In the genomic region with DNA sequence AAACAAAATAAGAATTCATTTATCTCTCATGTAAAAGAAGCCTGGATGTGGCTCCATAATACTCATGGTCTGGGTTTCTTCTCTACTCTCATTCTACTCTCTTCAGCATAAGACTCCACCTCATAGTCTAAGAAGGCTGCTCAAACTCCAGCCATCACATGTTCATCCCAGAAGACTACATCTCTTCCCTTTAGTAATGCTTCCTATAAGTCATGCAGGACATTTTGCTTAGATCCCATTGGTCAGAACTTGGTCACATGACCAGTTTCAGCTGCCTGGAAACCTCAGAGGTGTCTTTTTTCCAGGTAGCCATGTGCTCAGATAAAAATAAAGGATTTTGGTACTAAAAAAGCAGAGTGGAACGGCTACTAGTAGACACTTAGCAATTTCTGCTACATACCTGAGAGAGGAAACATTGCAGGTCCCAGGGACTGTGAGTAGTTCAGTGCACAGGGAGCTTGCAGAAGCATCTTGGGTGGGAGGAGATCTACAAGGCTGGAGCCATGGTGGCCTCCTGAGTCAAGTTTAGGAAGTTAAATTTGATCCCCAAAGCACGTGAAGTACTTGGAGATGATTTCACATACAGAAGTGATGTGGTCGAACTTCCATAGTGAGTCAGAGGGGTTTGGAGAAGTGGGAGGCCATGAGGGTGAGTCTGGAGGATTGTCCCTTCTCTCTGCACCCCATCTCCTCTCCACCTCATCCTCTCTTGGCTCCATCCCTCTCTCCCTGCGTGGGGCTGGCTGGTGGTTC, we compare ENCODE assay signal across 17 cellular contexts.
DNase-seq lines count a peak whose midpoint lies in the region; ATAC-seq and TF ChIP-seq lines count a peak whose summit lies in the region.
"Had no signal": no experiment of that assay in that cellular context is flagged by ENCODE, and none has a peak within 500 bp of the region (broad histone marks: within the 10 kb centered on the region; RNA-seq: fewer than 3 reads in every experiment).

No MANE protein-coding gene starts in this region.

- peaks cover 65% of the 10 kb centered on the region for H3K36me3 Mint-ChIP-seq in CD4-positive, alpha-beta T cell (ENCODE audit: low read depth)

- no peaks in the 10 kb centered on the region for H4K20me1 ChIP-seq in OCI-LY1 (ENCODE audit: insufficient read depth, low read length)

- H3K9me2 ChIP-seq in OCI-LY1 (ENCODE audit: low read depth, low read length), result no peaks in the 10 kb centered on the region

- no peaks in the 10 kb centered on the region for H3F3A ChIP-seq in OCI-LY1 (ENCODE audit: insufficient read depth, low read length)

- no peaks in the 10 kb centered on the region for H3K79me2 ChIP-seq in OCI-LY1 (ENCODE audit: insufficient read depth, low read length)

- H3K27ac Mint-ChIP-seq in CD4-positive, alpha-beta T cell, result no peak overlapping the region
- H3K27ac Mint-ChIP-seq: activated CD4-positive, alpha-beta T cell treated with anti-CD3 and anti-CD28 coated beads, Interleukin-2, amount 10 ng/mL, durations not matched to agents 24 days and 14 days; activated T-cell treated with anti-CD3 and anti-CD28 coated beads, Interleukin-2, amount 50 U/mL, for 24 hours had no signal

- POLR2A ChIA-PET in CD4-positive, alpha-beta T cell (lab: Charles Lee), result no interaction called here

- no peaks in the 10 kb centered on the region for H3K9me3 Mint-ChIP-seq in CD4-positive, alpha-beta T cell
- H3K9me3 Mint-ChIP-seq: activated CD4-positive, alpha-beta T cell treated with anti-CD3 and anti-CD28 coated beads, Interleukin-2, amount 10 ng/mL, durations not matched to agents 24 days and 14 days; activated T-cell treated with anti-CD3 and anti-CD28 coated beads, Interleukin-2, amount 50 U/mL, for 24 hours had no signal

- no peaks in the 10 kb centered on the region for H3K4me1 Mint-ChIP-seq in CD4-positive, alpha-beta T cell (ENCODE audit: low read depth)
- H3K4me1 Mint-ChIP-seq: activated CD4-positive, alpha-beta T cell treated with anti-CD3 and anti-CD28 coated beads, Interleukin-2, amount 10 ng/mL, durations not matched to agents 24 days and 14 days had no signal

- no peak for ATAC-seq in HG02970 (IDR thresholded peaks at IDR 0.05; ENCODE audit: low FRiP score, unreplicated experiment)
- ATAC-seq in CD4-positive, alpha-beta T cell (ENCODE audit: poor library complexity), result no peak
- ATAC-seq: heart right ventricle, left cardiac atrium, mucosa of descending colon had no signal

- peaks cover 83% of the 10 kb centered on the region for H3K36me3 ChIP-seq in OCI-LY1 (ENCODE audit: insufficient read depth, low read length)
- H3K36me3 ChIP-seq: ovary had no signal

- H3K27me3 ChIP-seq in OCI-LY1 (ENCODE audit: insufficient read depth, low read length), result no peaks in the 10 kb centered on the region
- H3K27me3 ChIP-seq in CD4-positive, alpha-beta T cell (ENCODE audit: control insufficient read depth, insufficient read depth, low read length), result no peaks in the 10 kb centered on the region
- H3K27me3 ChIP-seq: heart right ventricle, ovary had no signal

- no peak for TF ChIP-seq CTCF in OCI-LY1 (IDR thresholded peaks at IDR 0.05; ENCODE audit: low read length)
- TF ChIP-seq CTCF in CD4-positive, alpha-beta T cell (IDR thresholded peaks at IDR 0.05), result no peak

- H3K4me1 ChIP-seq in OCI-LY1 (ENCODE audit: insufficient read depth, low read length, severe bottlenecking), result peaks cover 31% of the 10 kb centered on the region

- H3K4me3 ChIP-seq in OCI-LY1 (ENCODE audit: low read depth, low read length, poor library complexity, severe bottlenecking), result no peak overlapping the region
- H3K4me3 ChIP-seq: heart right ventricle, mucosa of descending colon, ovary had no signal

- H2AFZ ChIP-seq in OCI-LY1 (ENCODE audit: low read length), result no peak overlapping the region

- no peaks in the 10 kb centered on the region for H3K27me3 Mint-ChIP-seq in CD4-positive, alpha-beta T cell
- H3K27me3 Mint-ChIP-seq: activated CD4-positive, alpha-beta T cell treated with anti-CD3 and anti-CD28 coated beads, Interleukin-2, amount 10 ng/mL, durations not matched to agents 24 days and 14 days; activated T-cell treated with anti-CD3 and anti-CD28 coated beads, Interleukin-2, amount 50 U/mL, for 24 hours had no signal

- peak; percentile 26 for DNase-seq in AG08396 (ENCODE audit: low spot score)
- peak; percentile 71 for DNase-seq in HCEC 1CT
- peak; percentile 6 for DNase-seq in fibroblast of gingiva (ENCODE audit: low read depth)
- DNase-seq in DMS53 treated with DMSO at 0.1 percent for 48 hours (lab: John Stamatoyannopoulos, UW; ENCODE audit: unreplicated experiment), result no peak
- no peak for DNase-seq in CD4-positive, alpha-beta T cell
- no peak for DNase-seq in SW480 (ENCODE audit: low spot score)
- DNase-seq: activated CD4-positive, alpha-beta T cell treated with anti-CD3 and anti-CD28 coated beads, Interleukin-2, amount 10 ng/mL, durations not matched to agents 24 days and 14 days; activated T-cell treated with anti-CD3 and anti-CD28 coated beads, Interleukin-2, amount 50 U/mL, for 24 hours; DMS79 treated with DMSO at 0.1 percent for 48 hours; heart right ventricle; left cardiac atrium; mucosa of descending colon; NCI-H1436 treated with DMSO at 0.1 percent for 48 hours; NCI-H510A treated with DMSO at 0.1 percent for 48 hours had no signal

- no peak overlapping the region for H3K4me3 Mint-ChIP-seq in CD4-positive, alpha-beta T cell
- H3K4me3 Mint-ChIP-seq: activated CD4-positive, alpha-beta T cell treated with anti-CD3 and anti-CD28 coated beads, Interleukin-2, amount 10 ng/mL, durations not matched to agents 24 days and 14 days; activated T-cell treated with anti-CD3 and anti-CD28 coated beads, Interleukin-2, amount 50 U/mL, for 24 hours had no signal

- CTCF ChIA-PET in CD4-positive, alpha-beta T cell (lab: Charles Lee), result no interaction called here

- peak overlapping the region; percentile 75 for H3K27ac ChIP-seq in OCI-LY1 (ENCODE audit: low read depth, low read length, poor library complexity, severe bottlenecking)
- no peak overlapping the region for H3K27ac ChIP-seq in CD4-positive, alpha-beta T cell (ENCODE audit: low read depth, low read length)
- H3K27ac ChIP-seq: heart right ventricle, ovary had no signal

- no peaks in the 10 kb centered on the region for H3K9me3 ChIP-seq in OCI-LY1 (ENCODE audit: low read length)
- H3K9me3 ChIP-seq in CD4-positive, alpha-beta T cell (ENCODE audit: control insufficient read depth, low read length), result no peaks in the 10 kb centered on the region
- H3K9me3 ChIP-seq: heart right ventricle, mucosa of descending colon, ovary had no signal

- H3K4me2 ChIP-seq in OCI-LY1 (ENCODE audit: low read length), result no peak overlapping the region

- H3K9ac ChIP-seq in OCI-LY1 (ENCODE audit: low read length), result no peak overlapping the region; the same call in 1 of the 2 replicates

- intact Hi-C loops in CD4-positive, alpha-beta T cell (cut with DNase I, micrococcal nuclease), result no loop called here

Comparison
In these comparisons a context has a peak if more than half of its experiments do, and no peak if none do; other contexts are left out.
1. DNase-seq: peak in AG08396 (single experiment), HCEC 1CT (single experiment) and fibroblast of gingiva (single experiment); none in DMS53 treated with DMSO at 0.1 percent for 48 hours (single experiment), CD4-positive, alpha-beta T cell (0 of 10) and SW480 (single experiment).